In the genomic region with DNA sequence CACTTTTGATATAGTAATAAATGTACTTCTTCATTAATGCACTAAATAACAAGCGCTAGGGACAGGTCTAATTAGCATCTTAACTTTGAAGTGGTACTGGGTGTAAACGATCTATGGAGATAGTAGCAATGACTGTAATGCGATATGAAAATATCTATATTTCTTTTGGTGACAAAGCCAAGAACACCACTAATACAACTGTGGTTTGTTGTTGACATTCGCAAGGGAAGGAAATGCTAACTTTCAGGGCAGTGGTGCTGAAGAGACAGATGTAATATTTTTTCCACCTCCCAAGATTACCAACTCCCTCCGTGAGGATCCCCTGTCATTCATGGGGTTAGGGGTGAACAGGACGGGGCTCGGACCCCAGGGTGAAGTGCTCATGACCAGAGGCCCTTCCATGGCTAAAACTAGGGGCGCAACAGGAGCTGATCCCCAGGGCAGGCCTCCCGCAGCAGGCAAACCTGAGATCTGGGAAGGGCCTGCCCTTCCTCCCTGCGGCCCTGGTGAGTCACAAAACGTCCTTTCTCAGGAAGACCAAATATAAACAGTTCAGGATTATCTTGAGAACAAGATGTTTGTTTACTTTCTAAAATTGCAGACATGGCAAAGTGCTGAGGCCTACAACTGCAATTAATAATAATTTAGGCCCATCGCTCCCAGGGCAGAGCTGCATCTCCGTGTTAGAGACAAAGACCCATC, we compare ENCODE assay signal across 12 cellular contexts.
DNase-seq lines count a peak whose midpoint lies in the region; ATAC-seq and TF ChIP-seq lines count a peak whose summit lies in the region.
"Had no signal": no experiment of that assay in that cellular context is flagged by ENCODE, and none has a peak within 500 bp of the region (broad histone marks: within the 10 kb centered on the region; RNA-seq: fewer than 3 reads in every experiment).

No MANE protein-coding gene starts in this region.

- H4K8ac ChIP-seq in IMR-90 (ENCODE audit: low read depth in 2 of 2, low read length in 2 of 2): peak overlapping the region in 1 of 2 experiments; percentile 68; a peak in 1 of 4 replicates

- H2BK120ac ChIP-seq in IMR-90 (ENCODE audit: low read depth, low read length): peak overlapping the region; percentile 90

- H3K27ac ChIP-seq in IMR-90 (ENCODE audit: insufficient read depth, low read length): peak overlapping the region; percentile 70
- H3K27ac ChIP-seq: BLaER1 had no signal

- H4K20me1 ChIP-seq in IMR-90 (ENCODE audit: insufficient read depth, low read length): no peaks in the 10 kb centered on the region
- H4K20me1 ChIP-seq: BLaER1 had no signal

- in situ Hi-C loops in IMR-90 (cut with MboI; ENCODE audit: low sequenced_read_pairs): no loop called here

- H3K4me2 ChIP-seq in IMR-90 (ENCODE audit: low read depth, low read length): peak overlapping the region; percentile 64
- H3K4me2 ChIP-seq: BLaER1 had no signal

- CTCF ChIA-PET in IMR-90 (lab: Yijun Ruan, JAX): no interaction called here

- H3K79me1 ChIP-seq in IMR-90 (ENCODE audit: low read depth in 1 of 2, low read length in 2 of 2): peaks cover 0 to 3% of the 10 kb centered on the region in 2 experiments; a peak in 1 of 4 replicates

- dilution Hi-C loops in IMR-90 (cut with HindIII; ENCODE audit: low sequenced_read_pairs, unreplicated experiment): no loop called here

- peak overlapping the region; percentile 78; the same call in 1 of the 2 replicates for H3K23ac ChIP-seq in IMR-90 (ENCODE audit: low read depth, low read length)

- 0 out of 2 replicates have a peak overlapping the region, but pooled peaks have one; percentile 20 for H3K56ac ChIP-seq in IMR-90 (ENCODE audit: extremely low read depth, insufficient read depth, low read length)

- intact Hi-C loops in IMR-90 (cut with micrococcal nuclease): no loop called here

- H2AK9ac ChIP-seq in IMR-90 (replicated peaks; ENCODE audit: low read depth, low read length, poor library complexity): no peak overlapping the region

- TF ChIP-seq CTCF in IMR-90 (conservative IDR thresholded peaks at IDR 0.05; ENCODE audit: low read depth, low read length) (no peak), cardiac fibroblast (IDR thresholded peaks at IDR 0.05; ENCODE audit: low read depth, low read length) (no peak)

- H3K9me3 ChIP-seq in IMR-90 (ENCODE audit: control insufficient read depth, insufficient read depth, low read length): no peaks in the 10 kb centered on the region
- H3K9me3 ChIP-seq: BLaER1, HAP-1 had no signal

- no peaks in the 10 kb centered on the region for H3K36me3 ChIP-seq in IMR-90 (ENCODE audit: control insufficient read depth, insufficient read depth, low read length)
- H3K36me3 ChIP-seq: BLaER1, HAP-1 had no signal

- no peak overlapping the region for H3K9ac ChIP-seq in IMR-90 (ENCODE audit: low read depth, low read length)
- H3K9ac ChIP-seq: BLaER1 had no signal

- H2AK5ac ChIP-seq in IMR-90 (ENCODE audit: low read depth, low read length): peak overlapping the region; percentile 2; the same call in 1 of the 2 replicates

- peak overlapping the region; percentile 68; the same call in 1 of the 2 replicates for H3K18ac ChIP-seq in IMR-90 (ENCODE audit: low read depth, low read length)

- peak overlapping the region; percentile 82 for H2BK5ac ChIP-seq in IMR-90 (ENCODE audit: low read depth, low read length, poor library complexity, severe bottlenecking)

- no peak overlapping the region for H3K4me3 ChIP-seq in IMR-90 (ENCODE audit: insufficient read depth, low read depth, low read length)
- no peak overlapping the region for H3K4me3 ChIP-seq in cardiac fibroblast (replicated peaks in 1 of 2; ENCODE audit: low read depth in 2 of 2, low read length in 2 of 2)
- H3K4me3 ChIP-seq: BLaER1, GM12878, HAP-1 had no signal

- H3K4me3 Mint-ChIP-seq in stimulated activated memory B cell treated with anti-CD40 and anti-IgM and Interleukin-4, amounts not matched to agents 10 μg/mL and 1 μg/mL and 100 μg/mL, for 72 hours: no peak overlapping the region

- no peaks in the 10 kb centered on the region for H3K9me3 Mint-ChIP-seq in stimulated activated memory B cell treated with anti-CD40 and anti-IgM and Interleukin-4, amounts not matched to agents 10 μg/mL and 1 μg/mL and 100 μg/mL, for 72 hours

- TF ChIP-seq RAD21 in IMR-90 (IDR thresholded peaks at IDR 0.05; ENCODE audit: low read length): peak; percentile 16

- no peak for TF ChIP-seq POLR2A in IMR-90 (IDR thresholded peaks at IDR 0.05; ENCODE audit: low read depth, low read length)

- H2BK15ac ChIP-seq in IMR-90 (ENCODE audit: low read depth, low read length): peak overlapping the region; percentile 51; the same call in 1 of the 3 replicates

- DNase-seq in A172 (ENCODE audit: low spot score) (peak; percentile 67), IMR-90 (peak; percentile 81), cardiac fibroblast (ENCODE audit: low read depth in 2 of 2) (peak; percentile 48 to 61), mesenteric fat pad (ENCODE audit: low spot score) (peak; percentile 53), activated gamma-delta T cell (lab: John Stamatoyannopoulos, UW) (no peak)
- no peak for DNase-seq in stimulated activated CD4-positive, alpha-beta T cell treated with anti-CD3 and anti-CD28 coated beads, Interleukin-4, amount 100 ng/mL, for 4 hours
- DNase-seq: hypothalamus had no signal

- H4K91ac ChIP-seq in IMR-90 (ENCODE audit: insufficient read depth, low read depth, low read length): peak overlapping the region; percentile 59; the same call in 1 of the 2 replicates

- H3K27me3 ChIP-seq in IMR-90 (ENCODE audit: control insufficient read depth, insufficient read depth, low read length): no peaks in the 10 kb centered on the region
- H3K27me3 ChIP-seq: BLaER1 had no signal

- peak overlapping the region; percentile 53 for H3K14ac ChIP-seq in IMR-90 (replicated peaks; ENCODE audit: low read depth, low read length)

- peak overlapping the region; percentile 83 for H3K4ac ChIP-seq in IMR-90 (ENCODE audit: low read depth, low read length)

- no peaks in the 10 kb centered on the region for H3K27me3 Mint-ChIP-seq in stimulated activated memory B cell treated with anti-CD40 and anti-IgM and Interleukin-4, amounts not matched to agents 10 μg/mL and 1 μg/mL and 100 μg/mL, for 72 hours

- peak overlapping the region; percentile 82 for H2BK20ac ChIP-seq in IMR-90 (ENCODE audit: low read depth, low read length)

- H3K9me1 ChIP-seq in IMR-90 (ENCODE audit: insufficient read depth, low read length): peaks cover 17% of the 10 kb centered on the region

- peak overlapping the region; percentile 65 for H4K5ac ChIP-seq in IMR-90 (ENCODE audit: low read depth, low read length)

- H3K36me3 Mint-ChIP-seq in stimulated activated memory B cell treated with anti-CD40 and anti-IgM and Interleukin-4, amounts not matched to agents 10 μg/mL and 1 μg/mL and 100 μg/mL, for 72 hours: no peaks in the 10 kb centered on the region

- peaks cover 10% of the 10 kb centered on the region for H3K4me1 ChIP-seq in IMR-90 (ENCODE audit: control insufficient read depth, insufficient read depth, low read length)
- H3K4me1 ChIP-seq: HAP-1 had no signal

- no peak overlapping the region for H3K27ac Mint-ChIP-seq in stimulated activated memory B cell treated with anti-CD40 and anti-IgM and Interleukin-4, amounts not matched to agents 10 μg/mL and 1 μg/mL and 100 μg/mL, for 72 hours

- no peaks in the 10 kb centered on the region for H3K4me1 Mint-ChIP-seq in stimulated activated memory B cell treated with anti-CD40 and anti-IgM and Interleukin-4, amounts not matched to agents 10 μg/mL and 1 μg/mL and 100 μg/mL, for 72 hours

- BruUV-seq in IMR-90 (replicated peaks; lab: Mats Ljungman, UMichigan): no TSS peak

- POLR2A ChIA-PET in IMR-90 (lab: Charles Lee; ENCODE audit: unreplicated experiment): no interaction called here

- peak; percentile 80 for ATAC-seq in IMR-90 (ENCODE audit: low read depth)
- ATAC-seq in stimulated activated memory B cell treated with anti-CD40 and anti-IgM and Interleukin-4, amounts not matched to agents 10 μg/mL and 1 μg/mL and 100 μg/mL, for 72 hours: no peak
- no peak for ATAC-seq in HG02938 (IDR thresholded peaks at IDR 0.05; ENCODE audit: unreplicated experiment)
- ATAC-seq: GM12878 had no signal

- H2AFZ ChIP-seq in IMR-90 (replicated peaks; ENCODE audit: low read length, poor library complexity): peak overlapping the region; percentile 85

- WGBS in IMR-90 (ENCODE audit: extremely low coverage in 2 of 2, insufficient read length in 1 of 2), 2 experiments: 14% methylated on average over 2 of the region's 13 CpGs; no CpG with 5 or more reads in 1 of the 2 experiments

TF ChIP-seq in IMR-90, 13 proteins besides CTCF, POLR2A, EP300 and RAD21:
- TF ChIP-seq MAFK (IDR thresholded peaks at IDR 0.05; ENCODE audit: low read depth, low read length): peak; percentile 90
- TF ChIP-seq FOS (IDR thresholded peaks at IDR 0.05; ENCODE audit: low read depth, low read length): peak; percentile 86
- peak; percentile 12; the same call in 1 of the 2 replicates for TF ChIP-seq SMC3 (IDR thresholded peaks at IDR 0.05; ENCODE audit: low read depth, low read length)
- TF ChIP-seq, protein P1, sequence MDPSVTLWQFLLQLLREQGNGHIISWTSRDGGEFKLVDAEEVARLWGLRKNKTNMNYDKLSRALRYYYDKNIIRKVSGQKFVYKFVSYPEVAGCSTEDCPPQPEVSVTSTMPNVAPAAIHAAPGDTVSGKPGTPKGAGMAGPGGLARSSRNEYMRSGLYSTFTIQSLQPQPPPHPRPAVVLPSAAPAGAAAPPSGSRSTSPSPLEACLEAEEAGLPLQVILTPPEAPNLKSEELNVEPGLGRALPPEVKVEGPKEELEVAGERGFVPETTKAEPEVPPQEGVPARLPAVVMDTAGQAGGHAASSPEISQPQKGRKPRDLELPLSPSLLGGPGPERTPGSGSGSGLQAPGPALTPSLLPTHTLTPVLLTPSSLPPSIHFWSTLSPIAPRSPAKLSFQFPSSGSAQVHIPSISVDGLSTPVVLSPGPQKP (IDR thresholded peaks at IDR 0.05; ENCODE audit: borderline replicate concordance, low read depth, low read length): no peak
- no peak for TF ChIP-seq CHD1 (IDR thresholded peaks at IDR 0.05; ENCODE audit: low read depth, low read length)
- peak; percentile 10; the same call in 1 of the 2 replicates for TF ChIP-seq MXI1 (IDR thresholded peaks at IDR 0.05; ENCODE audit: borderline replicate concordance, low read depth, low read length)
- TF ChIP-seq BHLHE40 (IDR thresholded peaks at IDR 0.05; ENCODE audit: low read depth, low read length): no peak
TF ChIP-seq in IMR-90: peak in this region for 4.

Comparison
In these comparisons a context has a peak if more than half of its experiments do, and no peak if none do; other contexts are left out.
1. DNase-seq: peak in A172 (single experiment), IMR-90 (single experiment), cardiac fibroblast (2 of 2) and mesenteric fat pad (single experiment); none in activated gamma-delta T cell (single experiment) and stimulated activated CD4-positive, alpha-beta T cell treated with anti-CD3 and anti-CD28 coated beads, Interleukin-4, amount 100 ng/mL, for 4 hours (0 of 2).